In the genomic region with DNA sequence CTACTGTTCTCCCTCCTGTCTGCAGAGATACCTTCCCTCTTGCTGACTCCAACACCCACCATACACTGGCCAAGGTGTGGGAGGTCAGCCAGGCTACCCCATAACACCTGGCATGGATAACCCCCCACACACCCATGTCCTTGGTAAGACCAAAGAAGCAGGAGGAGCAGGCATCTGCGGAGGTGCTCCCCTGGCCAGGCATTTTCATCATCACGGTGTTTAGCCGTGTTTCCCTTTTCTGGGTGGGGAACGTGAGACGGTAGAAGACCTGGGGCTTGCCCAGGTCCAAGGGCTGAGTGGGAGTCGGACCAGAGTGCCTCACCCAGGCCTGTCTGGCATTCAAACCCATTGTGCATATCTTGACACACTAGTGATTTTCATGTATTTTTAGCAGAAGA, we compare ENCODE assay signal across 17 cellular contexts.
A peak's percentile ranks its signal among the peaks of the same experiment; 100 is the strongest.
DNase-seq lines count a peak whose midpoint lies in the region; ATAC-seq and TF ChIP-seq lines count a peak whose summit lies in the region.
"Had no signal": no experiment of that assay in that cellular context is flagged by ENCODE, and none has a peak within 500 bp of the region (broad histone marks: within the 10 kb centered on the region; RNA-seq: fewer than 3 reads in every experiment).

No MANE protein-coding gene starts in this region.

- H3K36me3 Mint-ChIP-seq in activated T-helper 2 cell treated with anti-CD3 and anti-CD28 coated beads, Interferon-gamma antibody, Interleukin-2, Interleukin-4, amounts not matched to agents 10 μg/mL and 5 μg/mL and 100 μg/mL, durations not matched to agents 14 hours and 24 hours and 36 hours (ENCODE audit: low read depth): no peaks in the 10 kb centered on the region
- no peaks in the 10 kb centered on the region for H3K36me3 Mint-ChIP-seq in natural killer cell treated with Interleukin-12 subunit alpha and Interleukin-12 subunit beta and Interleukin-15 and Interleukin-18, amount 100 ng/mL, for 72 hours
- H3K36me3 Mint-ChIP-seq in nephron progenitor cell (ENCODE audit: low read depth): peaks cover 18% of the 10 kb centered on the region

- peaks cover 56% of the 10 kb centered on the region for H3K4me1 Mint-ChIP-seq in activated T-helper 2 cell treated with anti-CD3 and anti-CD28 coated beads, Interferon-gamma antibody, Interleukin-2, Interleukin-4, amounts not matched to agents 10 μg/mL and 5 μg/mL and 100 μg/mL, durations not matched to agents 14 hours and 24 hours and 36 hours (ENCODE audit: low read depth)
- H3K4me1 Mint-ChIP-seq in natural killer cell treated with Interleukin-12 subunit alpha and Interleukin-12 subunit beta and Interleukin-15 and Interleukin-18, amount 100 ng/mL, for 72 hours (ENCODE audit: low read depth in 2 of 2): peaks cover 33 to 71% of the 10 kb centered on the region in 2 donors
- peaks cover 43% of the 10 kb centered on the region for H3K4me1 Mint-ChIP-seq in nephron progenitor cell

- no peak for DNase-seq in activated T-helper 2 cell treated with anti-CD3 and anti-CD28 coated beads, Interferon-gamma antibody, Interleukin-2, Interleukin-4, amounts not matched to agents 10 μg/mL and 5 μg/mL and 100 μg/mL, durations not matched to agents 14 hours and 24 hours and 36 hours (ENCODE audit: low spot score)
- no peak for DNase-seq in natural killer cell treated with Interleukin-12 subunit alpha and Interleukin-12 subunit beta and Interleukin-15 and Interleukin-18, amount 100 ng/mL, for 72 hours (ENCODE audit: low spot score)
- DNase-seq in HPDE6-E6E7 (ENCODE audit: extremely low spot score): no peak
- DNase-seq in nephron progenitor cell: no peak
- DNase-seq: foreskin keratinocyte, GF-D8, NCI-H2029 treated with DMSO at 0.1 percent for 48 hours, SW 1271 had no signal

- no peaks in the 10 kb centered on the region for H3K9me3 ChIP-seq in BLaER1
- H3K9me3 ChIP-seq: HAP-1 had no signal

- H3K36me3 ChIP-seq in BLaER1: peaks cover 17% of the 10 kb centered on the region
- H3K36me3 ChIP-seq: HAP-1 had no signal

- no peaks in the 10 kb centered on the region for H4K20me1 ChIP-seq in BLaER1

- H3K4me2 ChIP-seq in BLaER1: peak overlapping the region; percentile 71

- H3K27me3 Mint-ChIP-seq in activated T-helper 2 cell treated with anti-CD3 and anti-CD28 coated beads, Interferon-gamma antibody, Interleukin-2, Interleukin-4, amounts not matched to agents 10 μg/mL and 5 μg/mL and 100 μg/mL, durations not matched to agents 14 hours and 24 hours and 36 hours (ENCODE audit: low read depth): no peaks in the 10 kb centered on the region
- no peaks in the 10 kb centered on the region for H3K27me3 Mint-ChIP-seq in natural killer cell treated with Interleukin-12 subunit alpha and Interleukin-12 subunit beta and Interleukin-15 and Interleukin-18, amount 100 ng/mL, for 72 hours
- peaks cover 9% of the 10 kb centered on the region for H3K27me3 Mint-ChIP-seq in nephron progenitor cell (ENCODE audit: low read depth, poor library complexity)
- H3K27me3 Mint-ChIP-seq: IgD-negative memory B cell had no signal

- H3K4me1 ChIP-seq in BLaER1: peaks cover 58% of the 10 kb centered on the region
- H3K4me1 ChIP-seq: foreskin keratinocyte, HAP-1 had no signal

- H3K27ac ChIP-seq in BLaER1: peak overlapping the region; percentile 80
- H3K27ac ChIP-seq: foreskin keratinocyte had no signal

- peak overlapping the region; percentile 94 for H3K27ac Mint-ChIP-seq in activated T-helper 2 cell treated with anti-CD3 and anti-CD28 coated beads, Interferon-gamma antibody, Interleukin-2, Interleukin-4, amounts not matched to agents 10 μg/mL and 5 μg/mL and 100 μg/mL, durations not matched to agents 14 hours and 24 hours and 36 hours
- H3K27ac Mint-ChIP-seq in natural killer cell treated with Interleukin-12 subunit alpha and Interleukin-12 subunit beta and Interleukin-15 and Interleukin-18, amount 100 ng/mL, for 72 hours: peak overlapping the region; percentile 79 to 95
- H3K27ac Mint-ChIP-seq in nephron progenitor cell: no peak overlapping the region

- no peak for TF ChIP-seq CTCF in nephron progenitor cell (IDR thresholded peaks at IDR 0.05)

- ATAC-seq in GM19035 (IDR thresholded peaks at IDR 0.05; ENCODE audit: unreplicated experiment) (peak; percentile 5), HG02970 (IDR thresholded peaks at IDR 0.05; ENCODE audit: low FRiP score, unreplicated experiment) (no peak), esophagus mucosa (no peak)
- ATAC-seq in natural killer cell treated with Interleukin-12 subunit alpha and Interleukin-12 subunit beta and Interleukin-15 and Interleukin-18, amount 100 ng/mL, for 72 hours: no peak
- ATAC-seq: foreskin keratinocyte had no signal

- intact Hi-C loops in activated T-helper 2 cell treated with anti-CD3 and anti-CD28 coated beads, Interferon-gamma antibody, Interleukin-2, Interleukin-4, amounts not matched to agents 10 μg/mL and 5 μg/mL and 100 μg/mL, durations not matched to agents 14 hours and 24 hours and 36 hours (cut with micrococcal nuclease): loop anchor here (2.0 to 10.0 kb wide), 2 partner anchors 152 to 284 kb away; no protein-coding TSS in a partner anchor

- no peak overlapping the region for H3K9ac ChIP-seq in BLaER1

- no peak overlapping the region for H3K4me3 ChIP-seq in BLaER1
- H3K4me3 ChIP-seq: dorsolateral prefrontal cortex, HAP-1, skin epidermis had no signal

- H3K4me3 Mint-ChIP-seq in activated T-helper 2 cell treated with anti-CD3 and anti-CD28 coated beads, Interferon-gamma antibody, Interleukin-2, Interleukin-4, amounts not matched to agents 10 μg/mL and 5 μg/mL and 100 μg/mL, durations not matched to agents 14 hours and 24 hours and 36 hours (ENCODE audit: low read depth): no peak overlapping the region
- peak overlapping the region; percentile 22 for H3K4me3 Mint-ChIP-seq in natural killer cell treated with Interleukin-12 subunit alpha and Interleukin-12 subunit beta and Interleukin-15 and Interleukin-18, amount 100 ng/mL, for 72 hours
- H3K4me3 Mint-ChIP-seq in nephron progenitor cell: no peak overlapping the region
- H3K4me3 Mint-ChIP-seq: nephron had no signal

- no peaks in the 10 kb centered on the region for H3K27me3 ChIP-seq in BLaER1
- H3K27me3 ChIP-seq: dorsolateral prefrontal cortex, foreskin keratinocyte had no signal

- H3K9me3 Mint-ChIP-seq in activated T-helper 2 cell treated with anti-CD3 and anti-CD28 coated beads, Interferon-gamma antibody, Interleukin-2, Interleukin-4, amounts not matched to agents 10 μg/mL and 5 μg/mL and 100 μg/mL, durations not matched to agents 14 hours and 24 hours and 36 hours: no peaks in the 10 kb centered on the region
- H3K9me3 Mint-ChIP-seq in natural killer cell treated with Interleukin-12 subunit alpha and Interleukin-12 subunit beta and Interleukin-15 and Interleukin-18, amount 100 ng/mL, for 72 hours: no peaks in the 10 kb centered on the region
- no peaks in the 10 kb centered on the region for H3K9me3 Mint-ChIP-seq in nephron progenitor cell
- H3K9me3 Mint-ChIP-seq: IgD-negative memory B cell, nephron had no signal
